Comparison of ENCODE assay signal across 11 cellular contexts in the genomic region with DNA sequence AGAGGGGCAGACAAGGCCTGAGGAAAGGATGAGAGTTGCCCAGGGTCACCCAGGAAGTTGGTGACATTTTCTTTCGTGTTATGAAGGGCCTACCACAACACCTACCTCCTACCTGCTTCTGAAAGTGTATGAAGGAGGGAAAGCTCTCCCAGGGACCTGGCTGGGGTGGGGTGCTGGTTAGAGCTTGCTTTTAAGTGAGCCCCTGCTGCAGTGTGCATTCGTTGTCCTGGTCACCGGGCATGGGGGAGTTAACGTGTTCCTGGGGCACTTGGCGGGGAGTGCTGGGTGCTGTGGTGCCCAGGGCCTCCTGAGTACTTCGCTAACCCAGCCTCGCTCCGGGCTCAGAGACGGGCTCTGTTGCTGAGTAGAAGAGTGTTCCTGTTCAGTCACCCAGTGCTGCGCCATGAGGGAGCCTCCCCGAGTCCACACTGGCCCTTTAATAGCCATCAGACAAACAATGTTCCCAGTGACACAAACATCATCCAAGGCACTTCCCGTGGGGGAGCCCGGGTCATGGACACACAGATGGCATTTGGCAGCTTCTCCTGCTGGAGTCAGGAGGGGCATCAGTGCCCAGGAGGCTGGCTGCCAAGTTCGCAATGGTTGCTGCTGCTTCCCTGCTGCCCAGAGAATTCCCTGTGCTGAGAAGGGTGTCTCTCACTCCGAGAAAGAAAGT.
A peak's percentile ranks its signal among the peaks of the same experiment; 100 is the strongest.
DNase-seq lines count a peak whose midpoint lies in the region; ATAC-seq and TF ChIP-seq lines count a peak whose summit lies in the region.
"Had no signal": no experiment of that assay in that cellular context is flagged by ENCODE, and none has a peak within 500 bp of the region (broad histone marks: within the 10 kb centered on the region; RNA-seq: fewer than 3 reads in every experiment).

No MANE protein-coding gene starts in this region.

- H3K4me3 Mint-ChIP-seq in chondrocyte (ENCODE audit: unreplicated experiment), result no peak overlapping the region

- H3K4me3 ChIP-seq in suprapubic skin, result no peak overlapping the region
- H3K4me3 ChIP-seq: ovary had no signal

- no peak for ATAC-seq in GM21786 (IDR thresholded peaks at IDR 0.05; ENCODE audit: unreplicated experiment)

- WGBS in suprapubic skin, result 76% methylated on average over 8 of the region's 15 CpGs

- no peaks in the 10 kb centered on the region for H3K9me3 ChIP-seq in suprapubic skin
- H3K9me3 ChIP-seq: ovary had no signal

- peaks cover 7% of the 10 kb centered on the region for H3K36me3 ChIP-seq in suprapubic skin
- H3K36me3 ChIP-seq: ovary had no signal

- H3K27ac Mint-ChIP-seq in chondrocyte (ENCODE audit: unreplicated experiment), result no peak overlapping the region

- TF ChIP-seq CTCF in suprapubic skin (IDR thresholded peaks at IDR 0.05) (no peak), chondrocyte (IDR thresholded peaks at IDR 0.05) (no peak)

- H3K4me1 ChIP-seq in suprapubic skin, result peaks cover 32% of the 10 kb centered on the region

- no peaks in the 10 kb centered on the region for H3K27me3 ChIP-seq in suprapubic skin
- H3K27me3 ChIP-seq: ovary had no signal

- H3K9me3 Mint-ChIP-seq in chondrocyte (ENCODE audit: low read depth), result no peaks in the 10 kb centered on the region

- TF ChIP-seq POLR2A in suprapubic skin (IDR thresholded peaks at IDR 0.05), result no peak

- no peak overlapping the region for H3K27ac ChIP-seq in suprapubic skin
- H3K27ac ChIP-seq: ovary had no signal

- H3K4me1 Mint-ChIP-seq in chondrocyte (ENCODE audit: low read depth), result peaks cover 40% of the 10 kb centered on the region

- DNase-seq in NCI-H2171 treated with DMSO at 0.1 percent for 48 hours (lab: John Stamatoyannopoulos, UW), result peak; percentile 7
- no peak for DNase-seq in NCI-H2171 (lab: John Stamatoyannopoulos, UW)
- DNase-seq in cerebellar nuclear complex (lab: John Stamatoyannopoulos, UW), result peak; percentile 71
- DNase-seq in mesenteric fat pad (ENCODE audit: low spot score), result peak; percentile 87
- DNase-seq in suprapubic skin (ENCODE audit: low spot score in 2 of 2), result peak; percentile 63 to 69
- DNase-seq in chondrocyte (ENCODE audit: low spot score), result no peak
- DNase-seq in activated naive CD4-positive, alpha-beta T cell treated with Interleukin-2 at 50 U/mL for 16 hours, result no peak
- DNase-seq: 8988T; effector CD8-positive, alpha-beta T cell had no signal

- H3K27me3 Mint-ChIP-seq in chondrocyte (ENCODE audit: low read depth), result no peaks in the 10 kb centered on the region

- peaks cover 23% of the 10 kb centered on the region for H3K36me3 Mint-ChIP-seq in chondrocyte (ENCODE audit: low read depth)

- TF ChIP-seq EP300 in suprapubic skin (IDR thresholded peaks at IDR 0.05), result no peak

Comparison
In these comparisons a context has a peak if more than half of its experiments do, and no peak if none do; other contexts are left out.
1. DNase-seq: peak in NCI-H2171 treated with DMSO at 0.1 percent for 48 hours (single experiment), cerebellar nuclear complex (2 of 2), mesenteric fat pad (single experiment) and suprapubic skin (2 of 2); none in NCI-H2171 (single experiment), chondrocyte (single experiment) and activated naive CD4-positive, alpha-beta T cell treated with Interleukin-2 at 50 U/mL for 16 hours (single experiment).